Comparison of ENCODE assay signal across 15 cellular contexts in the genomic region with DNA sequence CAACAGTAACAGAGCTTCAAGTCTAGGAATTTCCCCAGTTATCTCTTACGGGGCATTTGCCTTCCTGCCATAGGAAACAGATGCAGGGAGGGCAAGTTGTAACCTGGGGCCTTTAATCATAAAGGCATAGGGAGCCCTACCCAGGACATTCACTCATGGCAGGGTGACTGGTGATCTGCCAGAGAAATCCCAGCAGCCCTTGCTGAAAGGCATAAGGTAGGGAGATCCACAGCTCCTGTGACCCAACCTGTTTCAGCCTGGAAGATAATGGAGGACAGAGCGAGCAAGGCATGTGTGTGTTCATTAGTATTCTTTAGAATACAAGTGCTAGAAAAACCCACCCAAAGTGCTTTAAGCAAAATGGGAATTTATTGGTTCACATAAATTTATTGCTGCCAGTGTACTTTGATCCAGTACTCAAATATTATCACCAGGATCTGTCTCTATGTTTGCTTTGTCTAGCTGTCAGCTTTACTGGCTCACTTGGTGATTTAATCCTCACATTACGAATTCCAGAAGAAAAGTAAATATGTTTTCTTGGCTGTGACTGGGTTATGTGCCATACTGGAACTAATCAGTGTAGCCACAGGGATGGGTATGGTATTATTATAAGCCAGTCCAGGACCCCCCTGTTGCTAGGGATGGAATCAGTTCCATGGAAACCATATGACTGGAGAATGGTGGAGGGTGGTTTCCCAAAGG. TPM values are rescaled to one million over a fixed set of nuclear protein-coding genes. Genes with fewer than 3 reads are reported as not detected.
DNase-seq lines count a peak whose midpoint lies in the region; ATAC-seq and TF ChIP-seq lines count a peak whose summit lies in the region.
"Had no signal": no experiment of that assay in that cellular context is flagged by ENCODE, and none has a peak within 500 bp of the region (broad histone marks: within the 10 kb centered on the region; RNA-seq: fewer than 3 reads in every experiment).

No MANE protein-coding gene starts in this region.

- no peak overlapping the region for H2BK120ac ChIP-seq in neuronal stem cell (ENCODE audit: low read depth, low read length)

- no peak overlapping the region for H4K91ac ChIP-seq in neuronal stem cell (ENCODE audit: low read depth, low read length, poor library complexity)

- no peak overlapping the region for H2AFZ ChIP-seq in neuronal stem cell (ENCODE audit: low read length)

- no peak overlapping the region for H4K8ac ChIP-seq in neuronal stem cell (ENCODE audit: low read depth, low read length)

- no peak overlapping the region for H2BK15ac ChIP-seq in neuronal stem cell (ENCODE audit: low read length)

- WGBS in neuronal stem cell (ENCODE audit: extremely low coverage in 2 of 2, insufficient read length in 2 of 2, insufficient replicate concordance in 1 of 2), 2 donors, result no CpG with 5 or more reads among the region's 3 CpGs

- H3K4me3 ChIP-seq in astrocyte of the spinal cord (ENCODE audit: low read depth, low read length) (no peak overlapping the region), neuronal stem cell (ENCODE audit: low read length in 2 of 2) (no peak overlapping the region)
- H3K4me3 ChIP-seq: thoracic aorta had no signal

- in situ Hi-C loops in astrocyte of the spinal cord (cut with HindIII; ENCODE audit: low sequenced_read_pairs), result no loop called here

- no peaks in the 10 kb centered on the region for H3K9me3 ChIP-seq in neuronal stem cell (replicated peaks in 1 of 2; ENCODE audit: control insufficient read depth in 2 of 2, insufficient read depth in 1 of 2, low read depth in 1 of 2, low read length in 2 of 2)
- H3K9me3 ChIP-seq: thoracic aorta had no signal

- H3K36me3 ChIP-seq in neuronal stem cell (replicated peaks in 1 of 2; ENCODE audit: control insufficient read depth in 2 of 2, insufficient read depth in 2 of 2, low read length in 2 of 2), result no peaks in the 10 kb centered on the region
- H3K36me3 ChIP-seq: thoracic aorta had no signal

- peaks cover 0 to 5% of the 10 kb centered on the region in 2 donors for H3K4me1 ChIP-seq in neuronal stem cell (ENCODE audit: control insufficient read depth in 2 of 2, insufficient read depth in 1 of 2, low read depth in 1 of 2, low read length in 2 of 2)

- H3K4me2 ChIP-seq in neuronal stem cell (ENCODE audit: insufficient read depth, low read length, poor library complexity, severe bottlenecking), result no peak overlapping the region

- H3K4ac ChIP-seq in neuronal stem cell (ENCODE audit: low read length), result no peak overlapping the region

- H3K27ac ChIP-seq in neuronal stem cell (replicated peaks; ENCODE audit: low read length), result no peak overlapping the region
- H3K27ac ChIP-seq: thoracic aorta had no signal

- no peak overlapping the region for H3K9ac ChIP-seq in neuronal stem cell (ENCODE audit: low read depth, low read length, poor library complexity)

- no peak overlapping the region for H3K23ac ChIP-seq in neuronal stem cell (ENCODE audit: low read depth, low read length, poor library complexity)

- H2AK5ac ChIP-seq in neuronal stem cell (ENCODE audit: low read depth, low read length), result no peak overlapping the region

- H3K79me1 ChIP-seq in neuronal stem cell (ENCODE audit: low read depth, low read length), result no peaks in the 10 kb centered on the region

- no peak overlapping the region for H2BK5ac ChIP-seq in neuronal stem cell (ENCODE audit: low read length)

- H3K14ac ChIP-seq in neuronal stem cell (ENCODE audit: low read length), result no peak overlapping the region

- no peak overlapping the region for H2BK12ac ChIP-seq in neuronal stem cell (ENCODE audit: low read length)

- H3K18ac ChIP-seq in neuronal stem cell (ENCODE audit: low read length), result no peak overlapping the region

- H3K27me3 ChIP-seq in neuronal stem cell (ENCODE audit: control insufficient read depth in 3 of 3, insufficient read depth in 3 of 3, low read depth in 1 of 3, low read length in 3 of 3), result no peaks in the 10 kb centered on the region

- DNase-seq in DMS153 treated with DMSO at 0.1 percent for 48 hours (lab: John Stamatoyannopoulos, UW; ENCODE audit: unreplicated experiment), result peak; percentile 64
- peak; percentile 73 for DNase-seq in LoVo (ENCODE audit: low spot score)
- peak; percentile 37 for DNase-seq in astrocyte of the spinal cord (ENCODE audit: low read depth, low spot score)
- DNase-seq in mucosa of gallbladder (ENCODE audit: low spot score), result peak; percentile 20
- no peak for DNase-seq in foreskin melanocyte
- DNase-seq in activated T-cell treated with anti-CD3 and anti-CD28 coated beads, Interleukin-2, amount 50 U/mL, for 48 hours, result no peak
- DNase-seq in neuronal stem cell (ENCODE audit: low spot score), result no peak
- DNase-seq: activated CD4-positive, alpha-beta T cell treated with anti-CD3 and anti-CD28 coated beads, Interleukin-2, amount 50 U/mL, for 1 hour; activated gamma-delta T cell treated with Interleukin-2 at 50 U/mL for 16 hours; CD8-positive, alpha-beta memory T cell; central memory CD4-positive, alpha-beta T cell; MM.1S had no signal

- no peak for TF ChIP-seq CTCF in astrocyte of the spinal cord (IDR thresholded peaks at IDR 0.05; ENCODE audit: low read depth, low read length)

- ATAC-seq in HG02642 (IDR thresholded peaks at IDR 0.05; ENCODE audit: poor library complexity, unreplicated experiment), result no peak
- ATAC-seq: sciatic nerve had no signal

RNA-seq across cellular contexts. Expression of a gene that starts 21.1 kb away (rescaled TPM):
- 40.1 TPM for total RNA-seq in mucosa of gallbladder
- 2.9 TPM for polyA plus RNA-seq in neuronal stem cell (2013, experiment 1 of 2)
- polyA plus RNA-seq in neuronal stem cell (2013, experiment 2 of 2), result 3.1 TPM

Comparison
In these comparisons a context has a peak if more than half of its experiments do, and no peak if none do; other contexts are left out.
1. DNase-seq: peak in DMS153 treated with DMSO at 0.1 percent for 48 hours (single experiment), LoVo (single experiment), astrocyte of the spinal cord (single experiment) and mucosa of gallbladder (single experiment); none in foreskin melanocyte (single experiment), activated T-cell treated with anti-CD3 and anti-CD28 coated beads, Interleukin-2, amount 50 U/mL, for 48 hours (0 of 2) and neuronal stem cell (single experiment).